Comparison of ENCODE assay signal across 1 cellular context in the genomic region with DNA sequence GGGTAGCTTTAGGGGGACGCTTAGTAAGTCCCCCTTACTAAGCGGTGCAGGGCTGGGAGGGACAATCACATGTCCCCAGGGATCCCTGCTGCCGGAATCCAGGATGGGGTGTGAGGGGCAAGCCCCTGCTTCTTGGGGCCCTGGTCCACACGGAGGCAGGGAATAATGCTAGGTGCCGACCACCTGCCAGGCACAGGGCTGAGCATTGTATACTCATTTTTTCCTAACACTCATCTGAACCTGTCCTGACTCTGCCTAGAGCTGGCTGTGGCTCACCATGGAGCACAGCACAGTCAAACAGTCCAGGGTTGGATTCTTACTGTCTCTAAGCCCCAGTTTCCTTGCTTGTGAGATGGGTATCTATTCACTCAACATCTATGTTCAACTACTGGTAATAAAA.
TF ChIP-seq lines count a peak whose summit lies in the region.

No MANE protein-coding gene starts in this region.

TF ChIP-seq in GM23338, 12 proteins besides CTCF, POLR2A, EP300 and RAD21:
- no peak for TF ChIP-seq ZNF462 (CRISPR knock-in tag; IDR thresholded peaks at IDR 0.05)
- no peak for TF ChIP-seq ZNF114 (CRISPR knock-in tag; IDR thresholded peaks at IDR 0.05)
